In the genomic region with DNA sequence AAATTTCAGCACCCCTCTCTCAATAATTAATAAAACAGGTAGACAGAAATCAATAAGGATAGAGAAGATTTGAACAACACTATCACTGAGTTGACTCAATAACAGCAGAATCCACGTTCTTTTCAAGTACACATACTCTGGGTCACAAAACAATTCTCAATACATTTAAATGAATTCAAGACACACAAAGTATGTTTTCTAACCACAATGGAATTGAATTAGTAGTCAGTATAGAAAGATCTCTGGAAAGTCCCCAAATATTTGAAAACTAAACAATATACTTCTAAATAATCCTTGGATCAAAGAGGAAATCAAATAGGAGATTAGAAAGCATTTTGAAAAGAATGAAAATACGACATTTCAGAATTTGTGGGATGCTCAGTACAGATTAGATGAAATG, we compare ENCODE assay signal across 20 cellular contexts. TPM values are rescaled to one million over a fixed set of nuclear protein-coding genes. Genes with fewer than 3 reads are reported as not detected.
DNase-seq lines count a peak whose midpoint lies in the region; ATAC-seq and TF ChIP-seq lines count a peak whose summit lies in the region.
"Had no signal": no experiment of that assay in that cellular context is flagged by ENCODE, and none has a peak within 500 bp of the region (broad histone marks: within the 10 kb centered on the region; RNA-seq: fewer than 3 reads in every experiment).

No MANE protein-coding gene starts in this region.

- H2BK20ac ChIP-seq in IMR-90 (ENCODE audit: low read depth, low read length): no peak overlapping the region

- DNase-seq in AG10803 (ENCODE audit: low read depth): peak; percentile 15
- peak; percentile 42 for DNase-seq in IMR-90
- peak; percentile 22 for DNase-seq in dedifferentiated amniotic fluid mesenchymal stem cell (ENCODE audit: extremely low spot score)
- peak; percentile 59 for DNase-seq in fibroblast of peridontal ligament (ENCODE audit: extremely low read depth)
- no peak for DNase-seq in ovary
- DNase-seq in effector memory CD8-positive, alpha-beta T cell: no peak
- DNase-seq: 8988T; ACHN; AML-193; Calu3; CD4-positive, alpha-beta T cell; CD8-positive, alpha-beta T cell; DMS79 treated with DMSO at 0.1 percent for 48 hours; GF-D8 had no signal

- POLR2A ChIA-PET in IMR-90 (lab: Charles Lee; ENCODE audit: unreplicated experiment): no interaction called here

- no peak overlapping the region for H3K27ac Mint-ChIP-seq in effector memory CD8-positive, alpha-beta T cell
- H3K27ac Mint-ChIP-seq: B cell; CD4-positive, alpha-beta T cell; CD8-positive, alpha-beta T cell had no signal

- no peak overlapping the region for H4K91ac ChIP-seq in IMR-90 (ENCODE audit: insufficient read depth, low read depth, low read length)

- no peaks in the 10 kb centered on the region for H3K9me3 Mint-ChIP-seq in effector memory CD8-positive, alpha-beta T cell
- H3K9me3 Mint-ChIP-seq: CD4-positive, alpha-beta T cell; CD8-positive, alpha-beta T cell had no signal

- no peak overlapping the region for H3K4me3 Mint-ChIP-seq in effector memory CD8-positive, alpha-beta T cell
- H3K4me3 Mint-ChIP-seq: B cell; CD4-positive, alpha-beta T cell; CD8-positive, alpha-beta T cell had no signal

- H3K4me1 Mint-ChIP-seq in effector memory CD8-positive, alpha-beta T cell (ENCODE audit: low read depth in 2 of 2): peaks cover 4 to 5% of the 10 kb centered on the region in 2 donors

- no peak for ATAC-seq in IMR-90 (ENCODE audit: low read depth)
- ATAC-seq in HG03439 (IDR thresholded peaks at IDR 0.05; ENCODE audit: unreplicated experiment): no peak
- no peak for ATAC-seq in HG03095 (IDR thresholded peaks at IDR 0.05; ENCODE audit: unreplicated experiment)
- ATAC-seq in effector memory CD8-positive, alpha-beta T cell (replicated peaks): no peak
- ATAC-seq: CD8-positive, alpha-beta T cell had no signal

- peaks cover 0 to 7% of the 10 kb centered on the region in 2 donors for H3K27me3 Mint-ChIP-seq in effector memory CD8-positive, alpha-beta T cell
- H3K27me3 Mint-ChIP-seq: B cell; CD4-positive, alpha-beta T cell had no signal

- TF ChIP-seq CTCF in AG10803 (conservative IDR thresholded peaks at IDR 0.05; ENCODE audit: low read length) (no peak), IMR-90 (conservative IDR thresholded peaks at IDR 0.05; ENCODE audit: low read depth, low read length) (no peak), ovary (IDR thresholded peaks at IDR 0.05) (no peak)

- CTCF ChIA-PET in IMR-90 (lab: Yijun Ruan, JAX): no interaction called here

- H3K4me3 ChIP-seq in AG10803 (ENCODE audit: low read length) (no peak overlapping the region), IMR-90 (ENCODE audit: insufficient read depth, low read depth, low read length) (no peak overlapping the region), ovary (no peak overlapping the region)
- H3K4me3 ChIP-seq: BLaER1 treated with 17β-estradiol and CSF1 and Interleukin-3, amounts not matched to agents 10 nM and 100 nM had no signal

- no peak overlapping the region for H3K14ac ChIP-seq in IMR-90 (replicated peaks; ENCODE audit: low read depth, low read length)

- no peaks in the 10 kb centered on the region for H4K20me1 ChIP-seq in IMR-90 (ENCODE audit: insufficient read depth, low read length)

- H2AK5ac ChIP-seq in IMR-90 (ENCODE audit: low read depth, low read length): no peak overlapping the region

- H3K9ac ChIP-seq in IMR-90 (ENCODE audit: low read depth, low read length): no peak overlapping the region
- H3K9ac ChIP-seq: BLaER1 treated with 17β-estradiol and CSF1 and Interleukin-3, amounts not matched to agents 10 nM and 100 nM had no signal

- in situ Hi-C loops in IMR-90 (cut with MboI; ENCODE audit: low sequenced_read_pairs): loop anchor here (25.0 kb wide), 1 partner anchor 496 kb away; no protein-coding TSS in a partner anchor

- no peaks in the 10 kb centered on the region for H3K9me1 ChIP-seq in IMR-90 (ENCODE audit: insufficient read depth, low read length)

- H3K36me3 Mint-ChIP-seq in effector memory CD8-positive, alpha-beta T cell (ENCODE audit: insufficient read depth): peaks cover 3% of the 10 kb centered on the region
- H3K36me3 Mint-ChIP-seq: CD8-positive, alpha-beta T cell had no signal

- no peaks in the 10 kb centered on the region for H3K36me3 ChIP-seq in IMR-90 (ENCODE audit: control insufficient read depth, insufficient read depth, low read length)
- H3K36me3 ChIP-seq in ovary: no peaks in the 10 kb centered on the region

- H3K56ac ChIP-seq in IMR-90 (ENCODE audit: extremely low read depth, insufficient read depth, low read length): no peak overlapping the region

- no peak overlapping the region for H3K18ac ChIP-seq in IMR-90 (ENCODE audit: low read depth, low read length)

- H3K4me1 ChIP-seq in IMR-90 (ENCODE audit: control insufficient read depth, insufficient read depth, low read length): no peaks in the 10 kb centered on the region
- H3K4me1 ChIP-seq in ovary (ENCODE audit: insufficient read depth): no peaks in the 10 kb centered on the region
- H3K4me1 ChIP-seq: Caco-2 had no signal

- no peak for TF ChIP-seq POLR2A in IMR-90 (IDR thresholded peaks at IDR 0.05; ENCODE audit: low read depth, low read length)
- no peak for TF ChIP-seq POLR2A in ovary (IDR thresholded peaks at IDR 0.05)

- intact Hi-C loops in IMR-90 (cut with micrococcal nuclease) (no loop called here), ovary (cut with DNase I) (no loop called here)

- no peak overlapping the region for H4K8ac ChIP-seq in IMR-90 (ENCODE audit: low read depth in 2 of 2, low read length in 2 of 2)

- H3K27ac ChIP-seq in IMR-90 (ENCODE audit: insufficient read depth, low read length) (no peak overlapping the region), ovary (no peak overlapping the region)
- H3K27ac ChIP-seq: BLaER1 treated with 17β-estradiol and CSF1 and Interleukin-3, amounts not matched to agents 10 nM and 100 nM; C4-2B had no signal

- H2BK120ac ChIP-seq in IMR-90 (ENCODE audit: low read depth, low read length): no peak overlapping the region

- no peak for TF ChIP-seq EP300 in ovary (IDR thresholded peaks at IDR 0.05)

- H4K5ac ChIP-seq in IMR-90 (ENCODE audit: low read depth, low read length): no peak overlapping the region

- BruUV-seq in IMR-90 (replicated peaks; lab: Mats Ljungman, UMichigan): no TSS peak

- WGBS in IMR-90 (ENCODE audit: extremely low coverage in 2 of 2, insufficient read length in 1 of 2), 2 experiments: no CpG with 5 or more reads among the region's 2 CpGs
- WGBS in ovary, 3 donors: 34 to 56% (median 35%) methylated on average over 2 of the region's 2 CpGs

- dilution Hi-C loops in IMR-90 (cut with HindIII; ENCODE audit: low sequenced_read_pairs, unreplicated experiment): no loop called here

- H3K9me3 ChIP-seq in IMR-90 (ENCODE audit: control insufficient read depth, insufficient read depth, low read length) (no peaks in the 10 kb centered on the region), ovary (no peaks in the 10 kb centered on the region)
- H3K9me3 ChIP-seq: Caco-2 had no signal

- H3K27me3 ChIP-seq in IMR-90 (ENCODE audit: control insufficient read depth, insufficient read depth, low read length) (no peaks in the 10 kb centered on the region), ovary (no peaks in the 10 kb centered on the region)
- H3K27me3 ChIP-seq: BLaER1 treated with 17β-estradiol and CSF1 and Interleukin-3, amounts not matched to agents 10 nM and 100 nM had no signal

- H2AK9ac ChIP-seq in IMR-90 (replicated peaks; ENCODE audit: low read depth, low read length, poor library complexity): no peak overlapping the region

- no peak overlapping the region for H2BK15ac ChIP-seq in IMR-90 (ENCODE audit: low read depth, low read length)

- TF ChIP-seq RAD21 in IMR-90 (IDR thresholded peaks at IDR 0.05; ENCODE audit: low read length): no peak

- H2BK5ac ChIP-seq in IMR-90 (ENCODE audit: low read depth, low read length, poor library complexity, severe bottlenecking): no peak overlapping the region

- no peak overlapping the region for H3K4me2 ChIP-seq in IMR-90 (ENCODE audit: low read depth, low read length)
- H3K4me2 ChIP-seq: BLaER1 treated with 17β-estradiol and CSF1 and Interleukin-3, amounts not matched to agents 10 nM and 100 nM had no signal

- no peak overlapping the region for H2AFZ ChIP-seq in IMR-90 (replicated peaks; ENCODE audit: low read length, poor library complexity)

- H3K4ac ChIP-seq in IMR-90 (ENCODE audit: low read depth, low read length): no peak overlapping the region

- H3K79me1 ChIP-seq in IMR-90 (ENCODE audit: low read depth in 1 of 2, low read length in 2 of 2): no peaks in the 10 kb centered on the region

- H3K23ac ChIP-seq in IMR-90 (ENCODE audit: low read depth, low read length): no peak overlapping the region

TF ChIP-seq in IMR-90, 13 proteins besides CTCF, POLR2A, EP300 and RAD21:
- TF ChIP-seq SMC3 (IDR thresholded peaks at IDR 0.05; ENCODE audit: low read depth, low read length) (no peak), FOS (IDR thresholded peaks at IDR 0.05; ENCODE audit: low read depth, low read length) (no peak), CHD1 (IDR thresholded peaks at IDR 0.05; ENCODE audit: low read depth, low read length) (no peak), RFX5 (IDR thresholded peaks at IDR 0.05; ENCODE audit: low read depth, low read length) (no peak), BHLHE40 (IDR thresholded peaks at IDR 0.05; ENCODE audit: low read depth, low read length) (no peak), RCOR1 (IDR thresholded peaks at IDR 0.05; ENCODE audit: insufficient replicate concordance, low read length) (no peak), MAZ (IDR thresholded peaks at IDR 0.05; ENCODE audit: borderline replicate concordance, low read depth, low read length) (no peak), CEBPB (IDR thresholded peaks at IDR 0.05; ENCODE audit: low read depth, low read length) (no peak)
- TF ChIP-seq, protein P1, sequence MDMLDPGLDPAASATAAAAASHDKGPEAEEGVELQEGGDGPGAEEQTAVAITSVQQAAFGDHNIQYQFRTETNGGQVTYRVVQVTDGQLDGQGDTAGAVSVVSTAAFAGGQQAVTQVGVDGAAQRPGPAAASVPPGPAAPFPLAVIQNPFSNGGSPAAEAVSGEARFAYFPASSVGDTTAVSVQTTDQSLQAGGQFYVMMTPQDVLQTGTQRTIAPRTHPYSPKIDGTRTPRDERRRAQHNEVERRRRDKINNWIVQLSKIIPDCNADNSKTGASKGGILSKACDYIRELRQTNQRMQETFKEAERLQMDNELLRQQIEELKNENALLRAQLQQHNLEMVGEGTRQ (IDR thresholded peaks at IDR 0.05; ENCODE audit: low read depth, low read length): no peak

RNA-seq across cellular contexts. Expression of a gene that starts 40.0 kb away (rescaled TPM):
- total RNA-seq in IMR-90 (2012; rRNA removed): 301 and 349 TPM in 2 replicates
- 280 and 325 TPM in 2 replicates for polyA plus RNA-seq in IMR-90 (2012; rRNA removed)
- polyA plus RNA-seq in IMR-90 (2012; cell fraction: cytosol; rRNA removed): 199 and 222 TPM in 2 replicates
- polyA plus RNA-seq in IMR-90 (2012; cell fraction: nucleus; rRNA removed; ENCODE audit: low replicate concordance): 167 and 314 TPM in 2 replicates
- 100 to 1,000 TPM; 109 to 279 (median 230) TPM for total RNA-seq in ovary
- 100 to 1,000 TPM in 1 of 2 donors, 10 to 100 TPM in 1; 62.6 to 208 TPM for polyA plus RNA-seq in ovary

RNA-seq across cellular contexts. Expression of a gene that starts 54.8 kb away (rescaled TPM):
- total RNA-seq in IMR-90 (2012; rRNA removed) (3.3 and 4.3 TPM in 2 replicates), ovary (10 to 100 TPM in 6 of 7 donors, 1 to 10 TPM in 1; 6.6 to 19.7 (median 15.2) TPM)
- polyA plus RNA-seq in IMR-90 (2012; rRNA removed) (19.0 TPM in 2 replicates), ovary (10 to 100 TPM in 1 of 2 donors, 1 to 10 TPM in 1; 9.6 to 22.2 TPM)
- 17.1 and 19.0 TPM in 2 replicates for polyA plus RNA-seq in IMR-90 (2012; cell fraction: cytosol; rRNA removed)
- 26.5 and 37.5 TPM in 2 replicates for polyA plus RNA-seq in IMR-90 (2012; cell fraction: nucleus; rRNA removed; ENCODE audit: low replicate concordance)

Comparison
In these comparisons a context has a peak if more than half of its experiments do, and no peak if none do; other contexts are left out.
1. DNase-seq: peak in AG10803 (single experiment), IMR-90 (single experiment), dedifferentiated amniotic fluid mesenchymal stem cell (single experiment) and fibroblast of peridontal ligament (single experiment); none in ovary (0 of 5) and effector memory CD8-positive, alpha-beta T cell (0 of 3).